In the genomic region with DNA sequence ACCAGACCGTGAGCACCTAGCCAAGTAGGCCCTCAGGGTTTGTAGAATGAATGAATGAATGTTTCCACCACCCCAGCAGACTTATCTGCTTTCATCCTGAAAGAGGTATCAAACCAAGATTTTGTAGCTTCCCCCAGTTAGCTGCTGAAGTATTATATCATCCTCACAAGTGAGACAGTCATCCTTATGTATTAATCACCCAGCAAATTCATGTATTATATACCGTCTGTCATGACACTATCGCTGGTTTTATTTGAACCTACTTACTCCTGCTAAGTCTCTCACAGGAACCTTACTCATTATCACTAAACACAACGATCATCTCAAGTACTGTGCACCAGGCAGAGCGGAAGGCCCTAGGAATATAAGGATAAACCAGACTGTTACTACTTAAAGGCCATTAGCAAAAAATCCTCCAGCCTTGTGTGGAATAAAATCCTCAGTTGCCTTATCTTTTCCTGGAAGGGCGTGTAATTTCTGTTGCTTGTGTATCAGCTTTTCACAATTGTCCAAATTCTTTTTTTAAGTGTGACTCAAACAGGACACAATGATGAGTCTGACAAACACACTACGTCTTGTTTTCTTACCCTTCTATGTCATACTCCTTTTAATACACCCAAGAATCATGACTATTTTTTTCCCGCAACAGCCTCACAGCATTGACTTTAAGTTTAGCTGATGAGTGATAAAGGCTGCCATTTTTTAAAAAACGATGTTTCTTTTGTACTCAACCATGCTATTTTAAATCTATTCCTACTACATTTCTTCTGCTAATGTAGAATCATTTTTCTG, we compare ENCODE assay signal across 9 cellular contexts.
DNase-seq lines count a peak whose midpoint lies in the region; ATAC-seq and TF ChIP-seq lines count a peak whose summit lies in the region.
"Had no signal": no experiment of that assay in that cellular context is flagged by ENCODE, and none has a peak within 500 bp of the region (broad histone marks: within the 10 kb centered on the region; RNA-seq: fewer than 3 reads in every experiment).

No MANE protein-coding gene starts in this region.

- H3K27me3 Mint-ChIP-seq in activated T-helper 2 cell treated with anti-CD3 and anti-CD28 coated beads, Interferon-gamma antibody, Interleukin-2, Interleukin-4, amounts not matched to agents 10 μg/mL and 5 μg/mL and 100 μg/mL, durations not matched to agents 14 hours and 24 hours and 36 hours (ENCODE audit: low read depth), result no peaks in the 10 kb centered on the region

- no peaks in the 10 kb centered on the region for H3K9me3 Mint-ChIP-seq in activated T-helper 2 cell treated with anti-CD3 and anti-CD28 coated beads, Interferon-gamma antibody, Interleukin-2, Interleukin-4, amounts not matched to agents 10 μg/mL and 5 μg/mL and 100 μg/mL, durations not matched to agents 14 hours and 24 hours and 36 hours

- H3K4me3 ChIP-seq in right atrium auricular region (no peak overlapping the region), iPS-18a (ENCODE audit: low read length) (peak overlapping the region; percentile 38), upper lobe of left lung (peak overlapping the region in 3 of 4 donors; percentile 41 to 52 (median 42)), spleen (no peak overlapping the region), hepatocyte (no peak overlapping the region), mucosa of descending colon (no peak overlapping the region)

- peak overlapping the region; percentile 86 for H3K27ac Mint-ChIP-seq in activated T-helper 2 cell treated with anti-CD3 and anti-CD28 coated beads, Interferon-gamma antibody, Interleukin-2, Interleukin-4, amounts not matched to agents 10 μg/mL and 5 μg/mL and 100 μg/mL, durations not matched to agents 14 hours and 24 hours and 36 hours

- H3K4me1 ChIP-seq in right atrium auricular region, result peaks cover 0 to 77% of the 10 kb centered on the region in 2 donors
- H3K4me1 ChIP-seq in iPS-18a (ENCODE audit: control insufficient read depth, low read depth, low read length), result peaks cover 45% of the 10 kb centered on the region
- H3K4me1 ChIP-seq in upper lobe of left lung, result peaks cover 54 to 83% (median 65%) of the 10 kb centered on the region in 4 donors
- H3K4me1 ChIP-seq in spleen, result peaks cover 31 to 100% (median 65%) of the 10 kb centered on the region in 6 donors
- H3K4me1 ChIP-seq in hepatocyte (ENCODE audit: insufficient read depth), result peaks cover 10% of the 10 kb centered on the region
- peaks cover 57% of the 10 kb centered on the region for H3K4me1 ChIP-seq in mucosa of descending colon (ENCODE audit: low read depth)

- no peak for TF ChIP-seq EP300 in upper lobe of left lung (IDR thresholded peaks at IDR 0.05)

- H3K9me2 ChIP-seq in hepatocyte (replicated peaks; ENCODE audit: insufficient read depth), result no peaks in the 10 kb centered on the region

- H3K36me3 Mint-ChIP-seq in activated T-helper 2 cell treated with anti-CD3 and anti-CD28 coated beads, Interferon-gamma antibody, Interleukin-2, Interleukin-4, amounts not matched to agents 10 μg/mL and 5 μg/mL and 100 μg/mL, durations not matched to agents 14 hours and 24 hours and 36 hours (ENCODE audit: low read depth), result peaks cover 77% of the 10 kb centered on the region

- 75 to 81% methylated on average over 9 of the region's 9 CpGs for WGBS in upper lobe of left lung, 2 donors
- 82 to 87% (median 86%) methylated on average over 9 of the region's 9 CpGs for WGBS in spleen, 5 donors
- 89% methylated on average over 9 of the region's 9 CpGs for WGBS in hepatocyte (ENCODE audit: low lambda C conversion rate, missing lambda C conversion rate)

- H3K27ac ChIP-seq in right atrium auricular region, result peak overlapping the region; percentile 7 to 10
- peak overlapping the region; percentile 69 for H3K27ac ChIP-seq in iPS-18a (ENCODE audit: low read length)
- H3K27ac ChIP-seq in upper lobe of left lung, result peak overlapping the region in 2 of 4 donors; percentile 91 to 94
- peak overlapping the region in 2 of 8 donors; percentile 89 to 93 for H3K27ac ChIP-seq in spleen
- no peak overlapping the region for H3K27ac ChIP-seq in hepatocyte

- TF ChIP-seq POLR2A in upper lobe of left lung (IDR thresholded peaks at IDR 0.05) (no peak), spleen (IDR thresholded peaks at IDR 0.05) (no peak)

- H3K9ac ChIP-seq in iPS-18a (ENCODE audit: low read length), result peak overlapping the region; percentile 29

- H3K4me1 Mint-ChIP-seq in activated T-helper 2 cell treated with anti-CD3 and anti-CD28 coated beads, Interferon-gamma antibody, Interleukin-2, Interleukin-4, amounts not matched to agents 10 μg/mL and 5 μg/mL and 100 μg/mL, durations not matched to agents 14 hours and 24 hours and 36 hours (ENCODE audit: low read depth), result peaks cover 66% of the 10 kb centered on the region

- H3K36me3 ChIP-seq in right atrium auricular region (no peaks in the 10 kb centered on the region), iPS-18a (ENCODE audit: control insufficient read depth, low read depth, low read length) (no peaks in the 10 kb centered on the region), upper lobe of left lung (peaks cover 0 to 34% (median 7%) of the 10 kb centered on the region in 4 donors), spleen (peaks cover 0 to 31% (median 7%) of the 10 kb centered on the region in 6 donors), hepatocyte (replicated peaks; ENCODE audit: insufficient read depth, low read depth) (no peaks in the 10 kb centered on the region), mucosa of descending colon (ENCODE audit: low read depth) (no peaks in the 10 kb centered on the region)

- no peak overlapping the region for H2AFZ ChIP-seq in hepatocyte

- H3K4me3 Mint-ChIP-seq in activated T-helper 2 cell treated with anti-CD3 and anti-CD28 coated beads, Interferon-gamma antibody, Interleukin-2, Interleukin-4, amounts not matched to agents 10 μg/mL and 5 μg/mL and 100 μg/mL, durations not matched to agents 14 hours and 24 hours and 36 hours (ENCODE audit: low read depth), result peak overlapping the region; percentile 86

- H3K9me3 ChIP-seq in right atrium auricular region, result no peaks in the 10 kb centered on the region
- H3K9me3 ChIP-seq in iPS-18a (ENCODE audit: control insufficient read depth, low read depth, low read length), result no peaks in the 10 kb centered on the region
- no peaks in the 10 kb centered on the region for H3K9me3 ChIP-seq in upper lobe of left lung
- H3K9me3 ChIP-seq in spleen, result no peaks in the 10 kb centered on the region
- no peaks in the 10 kb centered on the region for H3K9me3 ChIP-seq in hepatocyte (ENCODE audit: low read depth)
- no peaks in the 10 kb centered on the region for H3K9me3 ChIP-seq in mucosa of descending colon

- no peak overlapping the region for H3K4me2 ChIP-seq in hepatocyte

- DNase-seq in right atrium auricular region (ENCODE audit: low spot score), result peak; percentile 50
- DNase-seq in left ventricle myocardium superior, result no peak
- no peak for DNase-seq in activated T-helper 2 cell treated with anti-CD3 and anti-CD28 coated beads, Interferon-gamma antibody, Interleukin-2, Interleukin-4, amounts not matched to agents 10 μg/mL and 5 μg/mL and 100 μg/mL, durations not matched to agents 14 hours and 24 hours and 36 hours (ENCODE audit: low spot score)
- no peak for DNase-seq in upper lobe of left lung
- no peak for DNase-seq in spleen
- no peak for DNase-seq in hepatocyte (ENCODE audit: low spot score)
- no peak for DNase-seq in mucosa of descending colon
- DNase-seq: NCI-H1105 treated with DMSO at 0.1 percent for 48 hours had no signal

- no peaks in the 10 kb centered on the region for H4K20me1 ChIP-seq in hepatocyte (ENCODE audit: insufficient read depth, poor library complexity, severe bottlenecking)

- intact Hi-C loops in left ventricle myocardium superior (cut with micrococcal nuclease) (no loop called here), spleen (cut with DNase I; ENCODE audit: low total_unique reads) (loop anchor here (10.0 kb wide), 1 partner anchor 55 kb away; no protein-coding TSS in a partner anchor), mucosa of descending colon (cut with DNase I, micrococcal nuclease) (loop anchor here in 1 of 2 donors (5.0 kb wide), 1 partner anchor 32 kb away; no protein-coding TSS in a partner anchor)
- intact Hi-C loops in activated T-helper 2 cell treated with anti-CD3 and anti-CD28 coated beads, Interferon-gamma antibody, Interleukin-2, Interleukin-4, amounts not matched to agents 10 μg/mL and 5 μg/mL and 100 μg/mL, durations not matched to agents 14 hours and 24 hours and 36 hours (cut with micrococcal nuclease), result loop anchor here (5.0 kb wide), 2 partner anchors 277 to 322 kb away; no protein-coding TSS in a partner anchor

- peaks cover 22% of the 10 kb centered on the region for H3K79me2 ChIP-seq in hepatocyte

- TF ChIP-seq CTCF in right atrium auricular region (IDR thresholded peaks at IDR 0.05) (no peak), upper lobe of left lung (IDR thresholded peaks at IDR 0.05) (no peak), spleen (IDR thresholded peaks at IDR 0.05 in 8 of 11, conservative IDR thresholded peaks at IDR 0.05 in 3 of 11) (no peak), hepatocyte (IDR thresholded peaks at IDR 0.05; ENCODE audit: poor library complexity) (no peak), mucosa of descending colon (IDR thresholded peaks at IDR 0.05) (no peak)

- ATAC-seq in left ventricle myocardium superior, result no peak
- no peak for ATAC-seq in upper lobe of left lung (ENCODE audit: low FRiP score in 2 of 2)
- ATAC-seq in mucosa of descending colon, result no peak

- H3K27me3 ChIP-seq in right atrium auricular region (no peaks in the 10 kb centered on the region), iPS-18a (ENCODE audit: control insufficient read depth, insufficient read depth, low read length) (no peaks in the 10 kb centered on the region), upper lobe of left lung (no peaks in the 10 kb centered on the region), spleen (replicated peaks in 1 of 7) (no peaks in the 10 kb centered on the region), hepatocyte (no peaks in the 10 kb centered on the region)

Comparison
In these comparisons a context has a peak if more than half of its experiments do, and no peak if none do; other contexts are left out.
1. H3K4me3 ChIP-seq: peak in iPS-18a (single experiment) and upper lobe of left lung (3 of 4); none in right atrium auricular region (0 of 2), spleen (0 of 8), hepatocyte (single experiment) and mucosa of descending colon (single experiment).